In the genomic region with DNA sequence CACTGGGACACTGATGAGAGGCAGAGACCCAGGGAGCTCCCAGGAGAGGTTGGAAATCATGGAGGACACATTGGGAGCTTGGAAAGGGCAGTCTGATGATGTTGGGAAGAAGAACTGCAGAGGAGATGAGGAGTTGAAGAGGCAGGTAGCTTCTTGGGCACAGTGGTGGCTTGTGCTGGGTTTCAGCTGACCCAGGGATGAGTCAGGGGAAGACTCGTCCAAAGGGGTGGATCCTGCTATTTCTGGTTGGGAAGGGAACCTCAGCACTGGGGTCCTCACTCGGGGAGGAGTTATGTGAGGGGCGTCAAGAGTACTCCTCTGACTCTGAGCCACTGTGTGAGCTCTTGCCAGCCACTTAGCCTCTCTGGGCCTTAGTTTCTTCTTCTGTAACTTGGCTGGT, we compare ENCODE assay signal across 1 cellular context.
TF ChIP-seq lines count a peak whose summit lies in the region.

No MANE protein-coding gene starts in this region.

TF ChIP-seq in H1, 55 proteins besides CTCF, POLR2A, EP300 and RAD21:
- TF ChIP-seq RXRA (IDR thresholded peaks at IDR 0.05; ENCODE audit: insufficient read depth, low read depth, low read length) (no peak), SP4 (IDR thresholded peaks at IDR 0.05; ENCODE audit: low read length) (no peak), SRF (IDR thresholded peaks at IDR 0.05; ENCODE audit: low read depth, low read length) (no peak), TEAD4 (IDR thresholded peaks at IDR 0.05; ENCODE audit: low read depth, low read length) (no peak), EZH2 (IDR thresholded peaks at IDR 0.05; ENCODE audit: low read depth, low read length, severe bottlenecking) (no peak), RNF2 (IDR thresholded peaks at IDR 0.05; ENCODE audit: borderline replicate concordance, low read depth, low read length, missing control alignments, poor library complexity, severe bottlenecking) (no peak), ASH2L (IDR thresholded peaks at IDR 0.05; ENCODE audit: low read length) (no peak), CEBPB (IDR thresholded peaks at IDR 0.05; ENCODE audit: low read depth, low read length) (no peak), EGR1 (IDR thresholded peaks at IDR 0.05; ENCODE audit: borderline replicate concordance, low read depth, low read length) (no peak), CHD2 (IDR thresholded peaks at IDR 0.05; ENCODE audit: low read length) (no peak), TAF1 (IDR thresholded peaks at IDR 0.05; ENCODE audit: low read depth, low read length) (no peak)
- TF ChIP-seq, protein P1, sequence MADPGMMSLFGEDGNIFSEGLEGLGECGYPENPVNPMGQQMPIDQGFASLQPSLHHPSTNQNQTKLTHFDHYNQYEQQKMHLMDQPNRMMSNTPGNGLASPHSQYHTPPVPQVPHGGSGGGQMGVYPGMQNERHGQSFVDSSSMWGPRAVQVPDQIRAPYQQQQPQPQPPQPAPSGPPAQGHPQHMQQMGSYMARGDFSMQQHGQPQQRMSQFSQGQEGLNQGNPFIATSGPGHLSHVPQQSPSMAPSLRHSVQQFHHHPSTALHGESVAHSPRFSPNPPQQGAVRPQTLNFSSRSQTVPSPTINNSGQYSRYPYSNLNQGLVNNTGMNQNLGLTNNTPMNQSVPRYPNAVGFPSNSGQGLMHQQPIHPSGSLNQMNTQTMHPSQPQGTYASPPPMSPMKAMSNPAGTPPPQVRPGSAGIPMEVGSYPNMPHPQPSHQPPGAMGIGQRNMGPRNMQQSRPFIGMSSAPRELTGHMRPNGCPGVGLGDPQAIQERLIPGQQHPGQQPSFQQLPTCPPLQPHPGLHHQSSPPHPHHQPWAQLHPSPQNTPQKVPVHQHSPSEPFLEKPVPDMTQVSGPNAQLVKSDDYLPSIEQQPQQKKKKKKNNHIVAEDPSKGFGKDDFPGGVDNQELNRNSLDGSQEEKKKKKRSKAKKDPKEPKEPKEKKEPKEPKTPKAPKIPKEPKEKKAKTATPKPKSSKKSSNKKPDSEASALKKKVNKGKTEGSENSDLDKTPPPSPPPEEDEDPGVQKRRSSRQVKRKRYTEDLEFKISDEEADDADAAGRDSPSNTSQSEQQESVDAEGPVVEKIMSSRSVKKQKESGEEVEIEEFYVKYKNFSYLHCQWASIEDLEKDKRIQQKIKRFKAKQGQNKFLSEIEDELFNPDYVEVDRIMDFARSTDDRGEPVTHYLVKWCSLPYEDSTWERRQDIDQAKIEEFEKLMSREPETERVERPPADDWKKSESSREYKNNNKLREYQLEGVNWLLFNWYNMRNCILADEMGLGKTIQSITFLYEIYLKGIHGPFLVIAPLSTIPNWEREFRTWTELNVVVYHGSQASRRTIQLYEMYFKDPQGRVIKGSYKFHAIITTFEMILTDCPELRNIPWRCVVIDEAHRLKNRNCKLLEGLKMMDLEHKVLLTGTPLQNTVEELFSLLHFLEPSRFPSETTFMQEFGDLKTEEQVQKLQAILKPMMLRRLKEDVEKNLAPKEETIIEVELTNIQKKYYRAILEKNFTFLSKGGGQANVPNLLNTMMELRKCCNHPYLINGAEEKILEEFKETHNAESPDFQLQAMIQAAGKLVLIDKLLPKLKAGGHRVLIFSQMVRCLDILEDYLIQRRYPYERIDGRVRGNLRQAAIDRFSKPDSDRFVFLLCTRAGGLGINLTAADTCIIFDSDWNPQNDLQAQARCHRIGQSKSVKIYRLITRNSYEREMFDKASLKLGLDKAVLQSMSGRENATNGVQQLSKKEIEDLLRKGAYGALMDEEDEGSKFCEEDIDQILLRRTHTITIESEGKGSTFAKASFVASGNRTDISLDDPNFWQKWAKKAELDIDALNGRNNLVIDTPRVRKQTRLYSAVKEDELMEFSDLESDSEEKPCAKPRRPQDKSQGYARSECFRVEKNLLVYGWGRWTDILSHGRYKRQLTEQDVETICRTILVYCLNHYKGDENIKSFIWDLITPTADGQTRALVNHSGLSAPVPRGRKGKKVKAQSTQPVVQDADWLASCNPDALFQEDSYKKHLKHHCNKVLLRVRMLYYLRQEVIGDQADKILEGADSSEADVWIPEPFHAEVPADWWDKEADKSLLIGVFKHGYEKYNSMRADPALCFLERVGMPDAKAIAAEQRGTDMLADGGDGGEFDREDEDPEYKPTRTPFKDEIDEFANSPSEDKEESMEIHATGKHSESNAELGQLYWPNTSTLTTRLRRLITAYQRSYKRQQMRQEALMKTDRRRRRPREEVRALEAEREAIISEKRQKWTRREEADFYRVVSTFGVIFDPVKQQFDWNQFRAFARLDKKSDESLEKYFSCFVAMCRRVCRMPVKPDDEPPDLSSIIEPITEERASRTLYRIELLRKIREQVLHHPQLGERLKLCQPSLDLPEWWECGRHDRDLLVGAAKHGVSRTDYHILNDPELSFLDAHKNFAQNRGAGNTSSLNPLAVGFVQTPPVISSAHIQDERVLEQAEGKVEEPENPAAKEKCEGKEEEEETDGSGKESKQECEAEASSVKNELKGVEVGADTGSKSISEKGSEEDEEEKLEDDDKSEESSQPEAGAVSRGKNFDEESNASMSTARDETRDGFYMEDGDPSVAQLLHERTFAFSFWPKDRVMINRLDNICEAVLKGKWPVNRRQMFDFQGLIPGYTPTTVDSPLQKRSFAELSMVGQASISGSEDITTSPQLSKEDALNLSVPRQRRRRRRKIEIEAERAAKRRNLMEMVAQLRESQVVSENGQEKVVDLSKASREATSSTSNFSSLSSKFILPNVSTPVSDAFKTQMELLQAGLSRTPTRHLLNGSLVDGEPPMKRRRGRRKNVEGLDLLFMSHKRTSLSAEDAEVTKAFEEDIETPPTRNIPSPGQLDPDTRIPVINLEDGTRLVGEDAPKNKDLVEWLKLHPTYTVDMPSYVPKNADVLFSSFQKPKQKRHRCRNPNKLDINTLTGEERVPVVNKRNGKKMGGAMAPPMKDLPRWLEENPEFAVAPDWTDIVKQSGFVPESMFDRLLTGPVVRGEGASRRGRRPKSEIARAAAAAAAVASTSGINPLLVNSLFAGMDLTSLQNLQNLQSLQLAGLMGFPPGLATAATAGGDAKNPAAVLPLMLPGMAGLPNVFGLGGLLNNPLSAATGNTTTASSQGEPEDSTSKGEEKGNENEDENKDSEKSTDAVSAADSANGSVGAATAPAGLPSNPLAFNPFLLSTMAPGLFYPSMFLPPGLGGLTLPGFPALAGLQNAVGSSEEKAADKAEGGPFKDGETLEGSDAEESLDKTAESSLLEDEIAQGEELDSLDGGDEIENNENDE (IDR thresholded peaks at IDR 0.05; ENCODE audit: insufficient replicate concordance, low read length) = no peak
TF ChIP-seq in H1: peak in this region for 0.
